Comparison of ENCODE assay signal across 1 cellular context in genomic region chr17:78781339-78782304, GRCh38.
A peak's percentile ranks its signal among the peaks of the same experiment; 100 is the strongest.
TF ChIP-seq lines count a peak whose summit lies in the region.

Gene CYTH1 (minus strand): TSS chr17:78782273. CDS start chr17:78782223, 50 bp downstream.

TF ChIP-seq in K562, 482 proteins besides CTCF, POLR2A, EP300 and RAD21 (continued from another document and continues in another):
- TF ChIP-seq, protein P1, sequence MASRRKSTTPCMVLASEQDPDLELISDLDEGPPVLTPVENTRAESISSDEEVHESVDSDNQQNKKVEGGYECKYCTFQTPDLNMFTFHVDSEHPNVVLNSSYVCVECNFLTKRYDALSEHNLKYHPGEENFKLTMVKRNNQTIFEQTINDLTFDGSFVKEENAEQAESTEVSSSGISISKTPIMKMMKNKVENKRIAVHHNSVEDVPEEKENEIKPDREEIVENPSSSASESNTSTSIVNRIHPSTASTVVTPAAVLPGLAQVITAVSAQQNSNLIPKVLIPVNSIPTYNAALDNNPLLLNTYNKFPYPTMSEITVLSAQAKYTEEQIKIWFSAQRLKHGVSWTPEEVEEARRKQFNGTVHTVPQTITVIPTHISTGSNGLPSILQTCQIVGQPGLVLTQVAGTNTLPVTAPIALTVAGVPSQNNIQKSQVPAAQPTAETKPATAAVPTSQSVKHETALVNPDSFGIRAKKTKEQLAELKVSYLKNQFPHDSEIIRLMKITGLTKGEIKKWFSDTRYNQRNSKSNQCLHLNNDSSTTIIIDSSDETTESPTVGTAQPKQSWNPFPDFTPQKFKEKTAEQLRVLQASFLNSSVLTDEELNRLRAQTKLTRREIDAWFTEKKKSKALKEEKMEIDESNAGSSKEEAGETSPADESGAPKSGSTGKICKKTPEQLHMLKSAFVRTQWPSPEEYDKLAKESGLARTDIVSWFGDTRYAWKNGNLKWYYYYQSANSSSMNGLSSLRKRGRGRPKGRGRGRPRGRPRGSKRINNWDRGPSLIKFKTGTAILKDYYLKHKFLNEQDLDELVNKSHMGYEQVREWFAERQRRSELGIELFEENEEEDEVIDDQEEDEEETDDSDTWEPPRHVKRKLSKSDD (conservative IDR thresholded peaks at IDR 0.05; ENCODE audit: low read length), result no peak
- TF ChIP-seq SIN3A (IDR thresholded peaks at IDR 0.05; ENCODE audit: borderline replicate concordance in 2 of 2, control insufficient read depth in 1 of 2, low read depth in 2 of 2, low read length in 2 of 2) (peak; percentile 7 to 54; a peak in 1 of 4 replicates), ZNF12 (CRISPR knock-in tag; IDR thresholded peaks at IDR 0.05) (peak; percentile 51; the same call in 1 of the 2 replicates), EHMT2 (IDR thresholded peaks at IDR 0.05) (no peak), JUND (IDR thresholded peaks at IDR 0.05; ENCODE audit: borderline replicate concordance, low read depth, low read length) (no peak), JUND (tag; IDR thresholded peaks at IDR 0.05; ENCODE audit: borderline replicate concordance, low read depth, low read length) (no peak), NR1H2 (CRISPR knock-in tag; IDR thresholded peaks at IDR 0.05) (0 out of 2 replicates have a peak, but pooled peaks have one; percentile 31), STAT5A (IDR thresholded peaks at IDR 0.05; ENCODE audit: borderline replicate concordance, low read length) (no peak), KAT2B (IDR thresholded peaks at IDR 0.05; ENCODE audit: low read depth, low read length) (no peak), ARID4B (CRISPR knock-in tag; IDR thresholded peaks at IDR 0.05) (peak; percentile 34; the same call in 1 of the 2 replicates), HMGN3 (IDR thresholded peaks at IDR 0.05; ENCODE audit: borderline replicate concordance, extremely low read depth, insufficient read length, low read depth, low read length) (peak; percentile 13), ZNF165 (CRISPR knock-in tag; IDR thresholded peaks at IDR 0.05; ENCODE audit: borderline replicate concordance) (no peak), MAFF (IDR thresholded peaks at IDR 0.05; ENCODE audit: low read length) (0 out of 2 replicates have a peak, but pooled peaks have one; percentile 7), GABPB1 (CRISPR knock-in tag; IDR thresholded peaks at IDR 0.05) (no peak), CHD2 (IDR thresholded peaks at IDR 0.05; ENCODE audit: low read depth, low read length) (peak; percentile 28; the same call in 1 of the 2 replicates), ZNF140 (CRISPR knock-in tag; IDR thresholded peaks at IDR 0.05) (no peak), MTA2 (IDR thresholded peaks at IDR 0.05; ENCODE audit: low read depth) (no peak), RFX7 (CRISPR knock-in tag; IDR thresholded peaks at IDR 0.05) (no peak), MTA3 (IDR thresholded peaks at IDR 0.05; ENCODE audit: borderline replicate concordance) (peak; percentile 38; the same call in 1 of the 2 replicates), ETV1 (tag; conservative IDR thresholded peaks at IDR 0.05; ENCODE audit: low read depth) (no peak), TARDBP (IDR thresholded peaks at IDR 0.05) (0 out of 2 replicates have a peak, but pooled peaks have one; percentile 14), ZNF274 (IDR thresholded peaks at IDR 0.05; ENCODE audit: borderline replicate concordance, low read depth, low read length) (no peak), BACH1 (tag; IDR thresholded peaks at IDR 0.05) (no peak), TEAD1 (CRISPR knock-in tag; IDR thresholded peaks at IDR 0.05) (0 out of 4 replicates have a peak, but pooled peaks of 1 of the 2 experiments have one; percentile 25), LARP7 (IDR thresholded peaks at IDR 0.05) (no peak), SP1 (CRISPR knock-in tag; IDR thresholded peaks at IDR 0.05) (no peak), RBBP5 (IDR thresholded peaks at IDR 0.05; ENCODE audit: borderline replicate concordance, insufficient read depth, low read length, poor library complexity, severe bottlenecking) (peak; percentile 76), ZNF384 (IDR thresholded peaks at IDR 0.05; ENCODE audit: low read depth, low read length) (no peak), SMARCA4 (IDR thresholded peaks at IDR 0.05) (no peak), ZFX (CRISPR knock-in tag; IDR thresholded peaks at IDR 0.05) (peak; percentile 43; the same call in 1 of the 2 replicates), ELF1 (tag; IDR thresholded peaks at IDR 0.05) (0 out of 2 replicates have a peak, but pooled peaks have one; percentile 25), ZFP1 (CRISPR knock-in tag; IDR thresholded peaks at IDR 0.05) (no peak), FUS (optimal IDR thresholded peaks at IDR 0.05; ENCODE audit: low read depth, low read length) (peak; percentile 12), SFPQ (IDR thresholded peaks at IDR 0.05; ENCODE audit: low read depth, low read length) (no peak), CXXC5 (CRISPR knock-in tag; IDR thresholded peaks at IDR 0.05) (peak; percentile 32), GTF2A2 (tag; IDR thresholded peaks at IDR 0.05) (no peak), ETV5 (CRISPR knock-in tag; IDR thresholded peaks at IDR 0.05; ENCODE audit: low read depth) (0 out of 2 replicates have a peak, but pooled peaks have one; percentile 21), MEF2D (tag; conservative IDR thresholded peaks at IDR 0.05; ENCODE audit: low read depth) (no peak), HDAC2 (IDR thresholded peaks at IDR 0.05) (no peak), NCOR1 (IDR thresholded peaks at IDR 0.05) (no peak), SNIP1 (IDR thresholded peaks at IDR 0.05; ENCODE audit: low read depth) (no peak)
- TF ChIP-seq, protein P2, sequence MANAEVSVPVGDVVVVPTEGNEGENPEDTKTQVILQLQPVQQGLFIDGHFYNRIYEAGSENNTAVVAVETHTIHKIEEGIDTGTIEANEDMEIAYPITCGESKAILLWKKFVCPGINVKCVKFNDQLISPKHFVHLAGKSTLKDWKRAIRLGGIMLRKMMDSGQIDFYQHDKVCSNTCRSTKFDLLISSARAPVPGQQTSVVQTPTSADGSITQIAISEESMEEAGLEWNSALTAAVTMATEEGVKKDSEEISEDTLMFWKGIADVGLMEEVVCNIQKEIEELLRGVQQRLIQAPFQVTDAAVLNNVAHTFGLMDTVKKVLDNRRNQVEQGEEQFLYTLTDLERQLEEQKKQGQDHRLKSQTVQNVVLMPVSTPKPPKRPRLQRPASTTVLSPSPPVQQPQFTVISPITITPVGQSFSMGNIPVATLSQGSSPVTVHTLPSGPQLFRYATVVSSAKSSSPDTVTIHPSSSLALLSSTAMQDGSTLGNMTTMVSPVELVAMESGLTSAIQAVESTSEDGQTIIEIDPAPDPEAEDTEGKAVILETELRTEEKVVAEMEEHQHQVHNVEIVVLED (CRISPR knock-in tag; IDR thresholded peaks at IDR 0.05), result no peak
- TF ChIP-seq, protein P3, sequence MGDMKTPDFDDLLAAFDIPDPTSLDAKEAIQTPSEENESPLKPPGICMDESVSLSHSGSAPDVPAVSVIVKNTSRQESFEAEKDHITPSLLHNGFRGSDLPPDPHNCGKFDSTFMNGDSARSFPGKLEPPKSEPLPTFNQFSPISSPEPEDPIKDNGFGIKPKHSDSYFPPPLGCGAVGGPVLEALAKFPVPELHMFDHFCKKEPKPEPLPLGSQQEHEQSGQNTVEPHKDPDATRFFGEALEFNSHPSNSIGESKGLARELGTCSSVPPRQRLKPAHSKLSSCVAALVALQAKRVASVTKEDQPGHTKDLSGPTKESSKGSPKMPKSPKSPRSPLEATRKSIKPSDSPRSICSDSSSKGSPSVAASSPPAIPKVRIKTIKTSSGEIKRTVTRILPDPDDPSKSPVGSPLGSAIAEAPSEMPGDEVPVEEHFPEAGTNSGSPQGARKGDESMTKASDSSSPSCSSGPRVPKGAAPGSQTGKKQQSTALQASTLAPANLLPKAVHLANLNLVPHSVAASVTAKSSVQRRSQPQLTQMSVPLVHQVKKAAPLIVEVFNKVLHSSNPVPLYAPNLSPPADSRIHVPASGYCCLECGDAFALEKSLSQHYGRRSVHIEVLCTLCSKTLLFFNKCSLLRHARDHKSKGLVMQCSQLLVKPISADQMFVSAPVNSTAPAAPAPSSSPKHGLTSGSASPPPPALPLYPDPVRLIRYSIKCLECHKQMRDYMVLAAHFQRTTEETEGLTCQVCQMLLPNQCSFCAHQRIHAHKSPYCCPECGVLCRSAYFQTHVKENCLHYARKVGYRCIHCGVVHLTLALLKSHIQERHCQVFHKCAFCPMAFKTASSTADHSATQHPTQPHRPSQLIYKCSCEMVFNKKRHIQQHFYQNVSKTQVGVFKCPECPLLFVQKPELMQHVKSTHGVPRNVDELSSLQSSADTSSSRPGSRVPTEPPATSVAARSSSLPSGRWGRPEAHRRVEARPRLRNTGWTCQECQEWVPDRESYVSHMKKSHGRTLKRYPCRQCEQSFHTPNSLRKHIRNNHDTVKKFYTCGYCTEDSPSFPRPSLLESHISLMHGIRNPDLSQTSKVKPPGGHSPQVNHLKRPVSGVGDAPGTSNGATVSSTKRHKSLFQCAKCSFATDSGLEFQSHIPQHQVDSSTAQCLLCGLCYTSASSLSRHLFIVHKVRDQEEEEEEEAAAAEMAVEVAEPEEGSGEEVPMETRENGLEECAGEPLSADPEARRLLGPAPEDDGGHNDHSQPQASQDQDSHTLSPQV (IDR thresholded peaks at IDR 0.05), result peak; percentile 22; the same call in 1 of the 2 replicates
- TF ChIP-seq, protein P4, sequence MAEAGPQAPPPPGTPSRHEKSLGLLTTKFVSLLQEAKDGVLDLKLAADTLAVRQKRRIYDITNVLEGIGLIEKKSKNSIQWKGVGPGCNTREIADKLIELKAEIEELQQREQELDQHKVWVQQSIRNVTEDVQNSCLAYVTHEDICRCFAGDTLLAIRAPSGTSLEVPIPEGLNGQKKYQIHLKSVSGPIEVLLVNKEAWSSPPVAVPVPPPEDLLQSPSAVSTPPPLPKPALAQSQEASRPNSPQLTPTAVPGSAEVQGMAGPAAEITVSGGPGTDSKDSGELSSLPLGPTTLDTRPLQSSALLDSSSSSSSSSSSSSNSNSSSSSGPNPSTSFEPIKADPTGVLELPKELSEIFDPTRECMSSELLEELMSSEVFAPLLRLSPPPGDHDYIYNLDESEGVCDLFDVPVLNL (CRISPR knock-in tag; IDR thresholded peaks at IDR 0.05; ENCODE audit: low read depth), result no peak
- TF ChIP-seq, protein P5, sequence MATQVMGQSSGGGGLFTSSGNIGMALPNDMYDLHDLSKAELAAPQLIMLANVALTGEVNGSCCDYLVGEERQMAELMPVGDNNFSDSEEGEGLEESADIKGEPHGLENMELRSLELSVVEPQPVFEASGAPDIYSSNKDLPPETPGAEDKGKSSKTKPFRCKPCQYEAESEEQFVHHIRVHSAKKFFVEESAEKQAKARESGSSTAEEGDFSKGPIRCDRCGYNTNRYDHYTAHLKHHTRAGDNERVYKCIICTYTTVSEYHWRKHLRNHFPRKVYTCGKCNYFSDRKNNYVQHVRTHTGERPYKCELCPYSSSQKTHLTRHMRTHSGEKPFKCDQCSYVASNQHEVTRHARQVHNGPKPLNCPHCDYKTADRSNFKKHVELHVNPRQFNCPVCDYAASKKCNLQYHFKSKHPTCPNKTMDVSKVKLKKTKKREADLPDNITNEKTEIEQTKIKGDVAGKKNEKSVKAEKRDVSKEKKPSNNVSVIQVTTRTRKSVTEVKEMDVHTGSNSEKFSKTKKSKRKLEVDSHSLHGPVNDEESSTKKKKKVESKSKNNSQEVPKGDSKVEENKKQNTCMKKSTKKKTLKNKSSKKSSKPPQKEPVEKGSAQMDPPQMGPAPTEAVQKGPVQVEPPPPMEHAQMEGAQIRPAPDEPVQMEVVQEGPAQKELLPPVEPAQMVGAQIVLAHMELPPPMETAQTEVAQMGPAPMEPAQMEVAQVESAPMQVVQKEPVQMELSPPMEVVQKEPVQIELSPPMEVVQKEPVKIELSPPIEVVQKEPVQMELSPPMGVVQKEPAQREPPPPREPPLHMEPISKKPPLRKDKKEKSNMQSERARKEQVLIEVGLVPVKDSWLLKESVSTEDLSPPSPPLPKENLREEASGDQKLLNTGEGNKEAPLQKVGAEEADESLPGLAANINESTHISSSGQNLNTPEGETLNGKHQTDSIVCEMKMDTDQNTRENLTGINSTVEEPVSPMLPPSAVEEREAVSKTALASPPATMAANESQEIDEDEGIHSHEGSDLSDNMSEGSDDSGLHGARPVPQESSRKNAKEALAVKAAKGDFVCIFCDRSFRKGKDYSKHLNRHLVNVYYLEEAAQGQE (CRISPR knock-in tag; IDR thresholded peaks at IDR 0.05; ENCODE audit: low read depth), result no peak
